Comparison of ENCODE assay signal across 18 cellular contexts in the genomic region with DNA sequence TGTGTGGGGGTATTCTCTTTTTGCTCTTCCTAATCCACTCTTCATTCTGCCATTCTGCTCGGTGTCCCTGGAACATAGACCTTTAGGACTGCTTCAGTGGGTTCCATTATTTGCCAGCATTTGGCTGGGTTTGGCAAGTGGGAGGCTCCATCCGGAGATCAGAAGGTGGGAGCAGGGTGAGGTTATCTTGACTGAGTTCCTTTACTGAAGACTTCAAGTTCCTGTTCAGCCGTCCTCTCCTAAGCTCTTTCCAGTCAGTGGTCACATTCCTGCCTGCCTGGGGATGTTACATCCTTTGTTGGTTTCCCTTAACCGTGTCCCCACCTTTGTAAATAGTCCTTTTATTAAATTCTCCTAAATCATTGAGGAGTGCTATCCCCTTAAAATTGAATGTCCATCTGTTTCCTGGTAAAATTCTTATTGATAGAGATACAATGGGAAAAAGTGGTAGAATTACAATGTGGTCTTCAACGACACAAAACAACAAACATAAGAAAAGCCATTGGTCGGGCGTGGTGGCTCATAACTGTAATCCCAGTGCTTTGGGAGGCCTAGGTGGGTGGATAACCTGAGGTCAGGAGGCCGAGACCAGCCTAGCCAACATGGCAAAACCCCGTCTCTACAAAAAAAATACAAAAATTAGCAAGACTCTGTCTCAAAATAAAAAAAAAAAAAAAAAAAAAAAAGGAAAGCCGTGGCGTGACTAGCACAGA. TPM values are rescaled to one million over a fixed set of nuclear protein-coding genes. Genes with fewer than 3 reads are reported as not detected.
DNase-seq lines count a peak whose midpoint lies in the region; ATAC-seq and TF ChIP-seq lines count a peak whose summit lies in the region.
"Had no signal": no experiment of that assay in that cellular context is flagged by ENCODE, and none has a peak within 500 bp of the region (broad histone marks: within the 10 kb centered on the region; RNA-seq: fewer than 3 reads in every experiment).

No MANE protein-coding gene starts in this region.

- DNase-seq in GM23248 (no peak), OCI-LY7 (ENCODE audit: low spot score) (no peak), natural killer cell (peak; percentile 23), AG08396 (ENCODE audit: low spot score) (no peak), SJCRH30 (no peak), DMS114 treated with DMSO at 0.1 percent for 48 hours (lab: John Stamatoyannopoulos, UW; ENCODE audit: unreplicated experiment) (no peak)
- DNase-seq in activated naive CD4-positive, alpha-beta T cell treated with anti-CD3 and anti-CD28 coated beads, Interleukin-2, amount 50 U/mL, for 16 hours: peak; percentile 16
- DNase-seq: cerebellar nuclear complex, GDM1, H7, heart left ventricle, left colon, NCI-H2081 treated with DMSO at 0.1 percent for 48 hours, sigmoid colon had no signal

- peak overlapping the region; percentile 64 for H2AFZ ChIP-seq in GM23248
- H2AFZ ChIP-seq in OCI-LY7 (ENCODE audit: low read length): 0 out of 2 replicates have a peak overlapping the region, but pooled peaks have one; percentile 12

- peaks cover 0 to 4% of the 10 kb centered on the region in 2 donors for H3K27me3 Mint-ChIP-seq in natural killer cell (ENCODE audit: low read depth in 2 of 2)

- peak overlapping the region; percentile 73 for H3K4me3 Mint-ChIP-seq in natural killer cell
- H3K4me3 Mint-ChIP-seq: CD14-positive monocyte, nephron, WTC11 had no signal

- H3K4me3 ChIP-seq in GM23248: no peak overlapping the region
- no peak overlapping the region for H3K4me3 ChIP-seq in OCI-LY7 (ENCODE audit: low read depth, low read length, poor library complexity, severe bottlenecking)
- H3K4me3 ChIP-seq in SJCRH30: no peak overlapping the region
- H3K4me3 ChIP-seq: heart left ventricle, sigmoid colon, SJSA1 had no signal

- CTCF ChIA-PET in OCI-LY7 (lab: Charles Lee; ENCODE audit: unreplicated experiment): no interaction called here

- no peaks in the 10 kb centered on the region for H3K9me3 Mint-ChIP-seq in natural killer cell
- H3K9me3 Mint-ChIP-seq: CD14-positive monocyte, nephron, WTC11 had no signal

- WGBS in GM23248 (ENCODE audit: low coverage in 1 of 2, low lambda C conversion rate in 2 of 2, missing lambda C conversion rate in 2 of 2), 2 experiments: 62 to 63% methylated on average over 11 of the region's 11 CpGs

- no TSS peak for BruUV-seq in OCI-LY7 (replicated peaks; lab: Mats Ljungman, UMichigan)

- H3K36me3 Mint-ChIP-seq in natural killer cell: no peaks in the 10 kb centered on the region
- H3K36me3 Mint-ChIP-seq: CD14-positive monocyte, WTC11 had no signal

- H3F3A ChIP-seq in GM23248 (ENCODE audit: insufficient read depth): peaks cover 12% of the 10 kb centered on the region; the same call in 1 of the 2 replicates

- no peak for TF ChIP-seq CTCF in OCI-LY7 (conservative IDR thresholded peaks at IDR 0.05; ENCODE audit: low read length)
- no peak for TF ChIP-seq CTCF in natural killer cell (IDR thresholded peaks at IDR 0.05)

- H3K9me3 ChIP-seq in GM23248 (ENCODE audit: low read depth): no peaks in the 10 kb centered on the region
- H3K9me3 ChIP-seq in OCI-LY7 (ENCODE audit: low read length): no peaks in the 10 kb centered on the region
- no peaks in the 10 kb centered on the region for H3K9me3 ChIP-seq in SJCRH30 (replicated peaks)
- H3K9me3 ChIP-seq: heart left ventricle, sigmoid colon, SJSA1 had no signal

- H3K27ac ChIP-seq in GM23248: peak overlapping the region; percentile 65
- H3K27ac ChIP-seq in OCI-LY7 (ENCODE audit: low read depth, low read length, poor library complexity, severe bottlenecking): no peak overlapping the region
- H3K27ac ChIP-seq in SJCRH30: no peak overlapping the region
- H3K27ac ChIP-seq: sigmoid colon, SJSA1 had no signal

- H3K36me3 ChIP-seq in GM23248 (ENCODE audit: low read depth) (no peaks in the 10 kb centered on the region), OCI-LY7 (ENCODE audit: insufficient read depth, low read length) (no peaks in the 10 kb centered on the region), SJCRH30 (no peaks in the 10 kb centered on the region)
- H3K36me3 ChIP-seq: heart left ventricle, sigmoid colon, SJSA1 had no signal

- in situ Hi-C loops in GM23248 (cut with MboI): no loop called here

- H3K4me1 ChIP-seq in GM23248 (ENCODE audit: insufficient read depth) (peaks cover 23% of the 10 kb centered on the region), OCI-LY7 (ENCODE audit: insufficient read depth, low read length, poor library complexity, severe bottlenecking) (no peaks in the 10 kb centered on the region), SJCRH30 (peaks cover 4% of the 10 kb centered on the region; the same call in 1 of the 2 replicates)
- H3K4me1 ChIP-seq: sigmoid colon had no signal

- H4K20me1 ChIP-seq in GM23248 (ENCODE audit: insufficient read depth) (no peaks in the 10 kb centered on the region), OCI-LY7 (ENCODE audit: insufficient read depth, low read length) (no peaks in the 10 kb centered on the region)

- no peak overlapping the region for H3K4me2 ChIP-seq in GM23248 (ENCODE audit: unreplicated experiment)
- H3K4me2 ChIP-seq in OCI-LY7 (ENCODE audit: low read length): no peak overlapping the region

- no peak for ATAC-seq in natural killer cell
- ATAC-seq: WTC11 had no signal

- H3K27ac Mint-ChIP-seq in natural killer cell: peak overlapping the region; percentile 90 to 96
- H3K27ac Mint-ChIP-seq: CD14-positive monocyte, nephron had no signal

- H3K27me3 ChIP-seq in GM23248 (replicated peaks; ENCODE audit: insufficient read depth) (no peaks in the 10 kb centered on the region), SJCRH30 (no peaks in the 10 kb centered on the region)
- H3K27me3 ChIP-seq: heart left ventricle, sigmoid colon, SJSA1 had no signal

- intact Hi-C loops in OCI-LY7 (cut with micrococcal nuclease; ENCODE audit: unreplicated experiment): no loop called here
- intact Hi-C loops in natural killer cell (cut with micrococcal nuclease): loop anchor here (1.0 to 2.0 kb wide), 2 partner anchors 39 to 54 kb away; a partner anchor contains a TSS

- POLR2A ChIA-PET in OCI-LY7 (lab: Charles Lee): interaction anchor here (0.6 to 0.8 kb wide), 2 partner anchors 10 to 195 kb away, joined by 3 to 5 read pairs; no protein-coding TSS in a partner anchor

- H3K79me2 ChIP-seq in GM23248 (ENCODE audit: insufficient read depth) (no peaks in the 10 kb centered on the region), OCI-LY7 (ENCODE audit: insufficient read depth, low read depth, low read length) (no peaks in the 10 kb centered on the region)

- no peak overlapping the region for H3K9ac ChIP-seq in GM23248

- peaks cover 48 to 49% of the 10 kb centered on the region in 2 donors for H3K4me1 Mint-ChIP-seq in natural killer cell

- H3K9me2 ChIP-seq in GM23248 (ENCODE audit: insufficient read depth) (no peaks in the 10 kb centered on the region), OCI-LY7 (ENCODE audit: insufficient read depth, low read length) (no peaks in the 10 kb centered on the region)

RNA-seq across cellular contexts. Expression of a gene that starts 5.0 kb away (rescaled TPM):
- 12.3 and 16.2 TPM in 2 replicates for total RNA-seq in GM23248 (2014; rRNA removed; shearing (Covaris generic))
- 21.4 and 21.5 TPM in 2 replicates for polyA plus RNA-seq in GM23248 (2016; fragmentation: Nextera tagmentation; extraction: Ambion mirVana)
- total RNA-seq in OCI-LY7 (2014; rRNA removed; shearing (Covaris generic)): 16.9 and 20.2 TPM in 2 replicates
- total RNA-seq in OCI-LY7 (2022) (28.3 and 34.4 TPM in 2 replicates), natural killer cell (10 to 100 TPM; 44.7 to 45.7 (median 45.4) TPM)
- 16.4 and 20.5 TPM in 2 replicates for total RNA-seq in SJCRH30 (2014; rRNA removed; shearing (Covaris generic))

RNA-seq across cellular contexts. Expression of a gene that starts 53.6 kb away (rescaled TPM):
- total RNA-seq in GM23248 (2014; rRNA removed; shearing (Covaris generic)): 15.3 and 21.8 TPM in 2 replicates
- 32.3 and 39.7 TPM in 2 replicates for polyA plus RNA-seq in GM23248 (2016; fragmentation: Nextera tagmentation; extraction: Ambion mirVana)
- total RNA-seq in OCI-LY7 (2014; rRNA removed; shearing (Covaris generic)): 93.5 and 137 TPM in 2 replicates
- total RNA-seq in OCI-LY7 (2022): 187 and 214 TPM in 2 replicates
- total RNA-seq in natural killer cell: 100 to 1,000 TPM; 121 to 153 (median 145) TPM
- total RNA-seq in SJCRH30 (2014; rRNA removed; shearing (Covaris generic)): 70.4 and 98.1 TPM in 2 replicates

RNA-seq across cellular contexts. Expression of a gene that starts 58.5 kb away (rescaled TPM):
- total RNA-seq in GM23248 (2014; rRNA removed; shearing (Covaris generic)): 28.3 and 32.0 TPM in 2 replicates
- 25.6 and 26.4 TPM in 2 replicates for polyA plus RNA-seq in GM23248 (2016; fragmentation: Nextera tagmentation; extraction: Ambion mirVana)
- total RNA-seq in OCI-LY7 (2014; rRNA removed; shearing (Covaris generic)): 21.0 and 30.3 TPM in 2 replicates
- total RNA-seq in OCI-LY7 (2022) (27.2 and 30.7 TPM in 2 replicates), natural killer cell (10 to 100 TPM; 20.0 to 32.0 (median 22.0) TPM)
- 24.3 and 31.6 TPM in 2 replicates for total RNA-seq in SJCRH30 (2014; rRNA removed; shearing (Covaris generic))

Comparison
In these comparisons a context has a peak if more than half of its experiments do, and no peak if none do; other contexts are left out.
1. DNase-seq: peak in activated naive CD4-positive, alpha-beta T cell treated with anti-CD3 and anti-CD28 coated beads, Interleukin-2, amount 50 U/mL, for 16 hours (single experiment) and natural killer cell (single experiment); none in GM23248 (single experiment), OCI-LY7 (single experiment), AG08396 (single experiment), SJCRH30 (0 of 2) and DMS114 treated with DMSO at 0.1 percent for 48 hours (single experiment).